ENCODE assay signal across 16 cellular contexts in genomic region chr1:2528611-2528965, GRCh38. TPM values are rescaled to one million over a fixed set of nuclear protein-coding genes. Genes with fewer than 3 reads are reported as not detected.
DNase-seq lines count a peak whose midpoint lies in the region; ATAC-seq and TF ChIP-seq lines count a peak whose summit lies in the region.
"Had no signal": no experiment of that assay in that cellular context is flagged by ENCODE, and none has a peak within 500 bp of the region (broad histone marks: within the 10 kb centered on the region; RNA-seq: fewer than 3 reads in every experiment).

No MANE protein-coding gene starts in this region.

- H4K91ac ChIP-seq in neuronal stem cell (ENCODE audit: low read depth, low read length, poor library complexity) = no peak overlapping the region

- peaks cover 21% of the 10 kb centered on the region for H3K79me1 ChIP-seq in neuronal stem cell (ENCODE audit: low read depth, low read length)

- peak overlapping the region; percentile 28 for H3K14ac ChIP-seq in neuronal stem cell (ENCODE audit: low read length)

- H3K27me3 Mint-ChIP-seq in GM23338 (ENCODE audit: insufficient read depth, low read depth, poor library complexity) = peaks cover 61% of the 10 kb centered on the region
- peaks cover 18% of the 10 kb centered on the region for H3K27me3 Mint-ChIP-seq in T-helper 17 cell
- H3K27me3 Mint-ChIP-seq in chondrocyte (ENCODE audit: low read depth) = no peaks in the 10 kb centered on the region

- H2BK5ac ChIP-seq in neuronal stem cell (ENCODE audit: low read length) = peak overlapping the region; percentile 33

- peak overlapping the region; percentile 96 for H3K18ac ChIP-seq in neuronal stem cell (ENCODE audit: low read length)

- H3K9me3 Mint-ChIP-seq in GM23338 (no peaks in the 10 kb centered on the region), chondrocyte (ENCODE audit: low read depth) (no peaks in the 10 kb centered on the region)
- H3K9me3 Mint-ChIP-seq: activated T-cell treated with anti-CD3 and anti-CD28 coated beads, Interleukin-2, amount 50 U/mL, for 4 hours; stimulated activated naive CD8-positive, alpha-beta T cell treated with anti-CD3 and anti-CD28 coated beads, Interleukin-15, Interleukin-2, amounts not matched to agents 100 ng/mL and 50 ng/mL, for 24 hours had no signal

- H3K4me3 Mint-ChIP-seq in GM23338 (peak overlapping the region; percentile 55; the same call in 1 of the 3 replicates), T-helper 17 cell (peak overlapping the region; percentile 84), chondrocyte (ENCODE audit: unreplicated experiment) (no peak overlapping the region)

- no peaks in the 10 kb centered on the region for H3K9me2 ChIP-seq in GM23338 (ENCODE audit: insufficient read depth)

- H3K27ac ChIP-seq in GM23338 (ENCODE audit: low read depth) (no peak overlapping the region), neuronal stem cell (replicated peaks; ENCODE audit: low read length) (peak overlapping the region; percentile 81)
- H3K27ac ChIP-seq: sigmoid colon had no signal

- no peak overlapping the region for H3K27ac Mint-ChIP-seq in GM23338
- peak overlapping the region; percentile 54 for H3K27ac Mint-ChIP-seq in T-helper 17 cell
- H3K27ac Mint-ChIP-seq in chondrocyte (ENCODE audit: unreplicated experiment) = no peak overlapping the region
- H3K27ac Mint-ChIP-seq: stimulated activated naive CD8-positive, alpha-beta T cell treated with anti-CD3 and anti-CD28 coated beads, Interleukin-15, Interleukin-2, amounts not matched to agents 100 ng/mL and 50 ng/mL, for 24 hours had no signal

- no peak overlapping the region for H2BK12ac ChIP-seq in neuronal stem cell (ENCODE audit: low read length)

- H2BK15ac ChIP-seq in neuronal stem cell (ENCODE audit: low read length) = no peak overlapping the region

- no peak for ATAC-seq in GM23338
- no peak for ATAC-seq in T-helper 17 cell
- no peak for ATAC-seq in HG02759 (IDR thresholded peaks at IDR 0.05; ENCODE audit: unreplicated experiment)
- ATAC-seq: activated T-cell treated with anti-CD3 and anti-CD28 coated beads, Interleukin-2, amount 50 U/mL, for 4 hours had no signal

- H2AK5ac ChIP-seq in neuronal stem cell (ENCODE audit: low read depth, low read length) = peak overlapping the region; percentile 74

- no peaks in the 10 kb centered on the region; the same call in 2 of the 3 replicates for H3K36me3 Mint-ChIP-seq in GM23338 (ENCODE audit: low read depth)
- H3K36me3 Mint-ChIP-seq in T-helper 17 cell (ENCODE audit: low read depth) = no peaks in the 10 kb centered on the region
- no peaks in the 10 kb centered on the region for H3K36me3 Mint-ChIP-seq in chondrocyte (ENCODE audit: low read depth)

- no peaks in the 10 kb centered on the region for H3K9me3 ChIP-seq in T-helper 17 cell (ENCODE audit: control insufficient read depth, low read length, poor library complexity, severe bottlenecking)
- no peaks in the 10 kb centered on the region for H3K9me3 ChIP-seq in neuronal stem cell (replicated peaks in 1 of 2; ENCODE audit: control insufficient read depth in 2 of 2, insufficient read depth in 1 of 2, low read depth in 1 of 2, low read length in 2 of 2)
- H3K9me3 ChIP-seq: sigmoid colon had no signal

- peak overlapping the region; percentile 92 for H3K9ac ChIP-seq in neuronal stem cell (ENCODE audit: low read depth, low read length, poor library complexity)

- TF ChIP-seq CTCF in GM23338 (conservative IDR thresholded peaks at IDR 0.05; ENCODE audit: low read depth in 2 of 2) (no peak), chondrocyte (IDR thresholded peaks at IDR 0.05) (no peak)

- no peaks in the 10 kb centered on the region for H3F3A ChIP-seq in GM23338 (replicated peaks; ENCODE audit: low read depth)

- no peak for DNase-seq in GM23338 (ENCODE audit: low spot score)
- DNase-seq in T-helper 17 cell = no peak
- DNase-seq in epidermal melanocyte (ENCODE audit: insufficient read length, low spot score) = peak; percentile 88
- no peak for DNase-seq in neuronal stem cell (ENCODE audit: low spot score)
- DNase-seq in DMS53 treated with DMSO at 0.1 percent for 48 hours (lab: John Stamatoyannopoulos, UW; ENCODE audit: unreplicated experiment) = no peak
- no peak for DNase-seq in chondrocyte (ENCODE audit: low spot score)
- DNase-seq in NCI-H128 (lab: John Stamatoyannopoulos, UW; ENCODE audit: unreplicated experiment) = no peak
- DNase-seq: activated CD4-positive, CD25-positive, alpha-beta regulatory T cell treated with anti-CD3 and anti-CD28 coated beads, Interleukin-2, amount 50 U/mL, for 72 hours; KBM-7; NCI-H1436; NCI-H526; sigmoid colon had no signal

- H3K27me3 ChIP-seq in GM23338 (ENCODE audit: insufficient read depth) (peaks cover 55% of the 10 kb centered on the region), neuronal stem cell (ENCODE audit: control insufficient read depth in 3 of 3, insufficient read depth in 3 of 3, low read depth in 1 of 3, low read length in 3 of 3) (peaks cover 0 to 61% (median 0%) of the 10 kb centered on the region in 3 experiments)

- H4K20me1 ChIP-seq in GM23338 (replicated peaks; ENCODE audit: insufficient read depth) = peaks cover 21% of the 10 kb centered on the region

- no peak overlapping the region for H3K23ac ChIP-seq in neuronal stem cell (ENCODE audit: low read depth, low read length, poor library complexity)

- H2AFZ ChIP-seq in GM23338 (no peak overlapping the region; the same call in 1 of the 2 replicates), neuronal stem cell (ENCODE audit: low read length) (peak overlapping the region; percentile 75)

- peaks cover 24% of the 10 kb centered on the region for H3K79me2 ChIP-seq in GM23338 (replicated peaks; ENCODE audit: insufficient read depth)

- peak overlapping the region; percentile 72 for H3K4me2 ChIP-seq in GM23338
- H3K4me2 ChIP-seq in neuronal stem cell (ENCODE audit: insufficient read depth, low read length, poor library complexity, severe bottlenecking) = peak overlapping the region; percentile 79

- WGBS in neuronal stem cell (ENCODE audit: extremely low coverage in 2 of 2, insufficient read length in 2 of 2, insufficient replicate concordance in 1 of 2), 2 donors = no CpG with 5 or more reads among the region's 10 CpGs

- H3K36me3 ChIP-seq in GM23338 (ENCODE audit: insufficient read depth) = no peaks in the 10 kb centered on the region
- H3K36me3 ChIP-seq in neuronal stem cell (replicated peaks in 1 of 2; ENCODE audit: control insufficient read depth in 2 of 2, insufficient read depth in 2 of 2, low read length in 2 of 2) = peaks cover 5 to 11% of the 10 kb centered on the region in 2 donors
- H3K36me3 ChIP-seq: sigmoid colon had no signal

- peaks cover 31% of the 10 kb centered on the region for H3K4me1 Mint-ChIP-seq in GM23338
- H3K4me1 Mint-ChIP-seq in T-helper 17 cell = peaks cover 25% of the 10 kb centered on the region
- peaks cover 44% of the 10 kb centered on the region for H3K4me1 Mint-ChIP-seq in chondrocyte (ENCODE audit: low read depth)

- no peak overlapping the region for H3K4ac ChIP-seq in neuronal stem cell (ENCODE audit: low read length)

- H3K4me1 ChIP-seq in GM23338 (ENCODE audit: insufficient read depth) (peaks cover 19% of the 10 kb centered on the region), neuronal stem cell (ENCODE audit: control insufficient read depth in 2 of 2, insufficient read depth in 1 of 2, low read depth in 1 of 2, low read length in 2 of 2) (peaks cover 53 to 56% of the 10 kb centered on the region in 2 donors)

- H2BK120ac ChIP-seq in neuronal stem cell (ENCODE audit: low read depth, low read length) = no peak overlapping the region

- no peak overlapping the region for H4K8ac ChIP-seq in neuronal stem cell (ENCODE audit: low read depth, low read length)

- peak overlapping the region; percentile 50; the same call in 1 of the 2 replicates for H3K4me3 ChIP-seq in GM23338
- peak overlapping the region; percentile 39 to 96 for H3K4me3 ChIP-seq in neuronal stem cell (ENCODE audit: low read length in 2 of 2)

RNA-seq across cellular contexts. Expression of gene HES5, which starts 1.5 kb away (rescaled TPM):
- total RNA-seq in GM23338 (2014; rRNA removed; shearing (Covaris generic)) = 0.21 TPM in 1 of 2 replicates, not detected in the other
- 0.16 TPM in 1 of 2 replicates, not detected in the other for polyA plus RNA-seq in GM23338 (2016; fragmentation: Nextera tagmentation; extraction: Ambion mirVana)
- total RNA-seq in T-helper 17 cell (not detected), chondrocyte (not detected in 3 replicates)
- 208 TPM for polyA plus RNA-seq in neuronal stem cell (2013, experiment 1 of 2)
- polyA plus RNA-seq in neuronal stem cell (2013, experiment 2 of 2) = 209 TPM
- total RNA-seq: activated T-cell treated with anti-CD3 and anti-CD28 coated beads, Interleukin-2, amount 50 U/mL, for 4 hours; myocyte had no signal

RNA-seq across cellular contexts. Expression of gene PANK4, which starts 2.2 kb away (rescaled TPM):
- 31.2 and 43.7 TPM in 2 replicates for total RNA-seq in GM23338 (2014; rRNA removed; shearing (Covaris generic))
- polyA plus RNA-seq in GM23338 (2016; fragmentation: Nextera tagmentation; extraction: Ambion mirVana) = 25.4 and 25.8 TPM in 2 replicates
- total RNA-seq in T-helper 17 cell (10 to 100 TPM; 47.9 to 53.5 TPM), chondrocyte (19.6 to 32.6 TPM (median 20.5 TPM) in 3 replicates)
- polyA plus RNA-seq in neuronal stem cell (2013, experiment 1 of 2) = 23.5 TPM
- 22.7 TPM for polyA plus RNA-seq in neuronal stem cell (2013, experiment 2 of 2)

RNA-seq across cellular contexts. Expression of gene TNFRSF14, which starts 27.6 kb away (rescaled TPM):
- 0.85 TPM in 1 of 2 replicates, not detected in the other for total RNA-seq in GM23338 (2014; rRNA removed; shearing (Covaris generic))
- not detected in 2 replicates for polyA plus RNA-seq in GM23338 (2016; fragmentation: Nextera tagmentation; extraction: Ambion mirVana)
- 100 to 1,000 TPM; 179 to 212 TPM for total RNA-seq in T-helper 17 cell
- 1.1 TPM for polyA plus RNA-seq in neuronal stem cell (2013, experiment 1 of 2)
- 1.3 TPM for polyA plus RNA-seq in neuronal stem cell (2013, experiment 2 of 2)
- 0.95 to 2.5 TPM (median 1.1 TPM) in 3 replicates for total RNA-seq in chondrocyte

RNA-seq across cellular contexts. Expression of gene PLCH2, which starts 52.5 kb away (rescaled TPM):
- total RNA-seq in GM23338 (2014; rRNA removed; shearing (Covaris generic)) = 0.08 and 0.31 TPM in 2 replicates
- polyA plus RNA-seq in GM23338 (2016; fragmentation: Nextera tagmentation; extraction: Ambion mirVana) = 0.07 TPM in 1 of 2 replicates, not detected in the other
- total RNA-seq in T-helper 17 cell (10 to 100 TPM; 30.0 to 39.3 TPM), chondrocyte (2.4 to 3.4 TPM (median 3.2 TPM) in 3 replicates)
- polyA plus RNA-seq in neuronal stem cell (2013, experiment 1 of 2) = 4.2 TPM
- polyA plus RNA-seq in neuronal stem cell (2013, experiment 2 of 2) = 4.0 TPM

RNA-seq across cellular contexts. Expression of gene PRXL2B, which starts 58.0 kb away (rescaled TPM):
- total RNA-seq in GM23338 (2014; rRNA removed; shearing (Covaris generic)) = 35.1 and 44.0 TPM in 2 replicates
- 25.5 and 25.6 TPM in 2 replicates for polyA plus RNA-seq in GM23338 (2016; fragmentation: Nextera tagmentation; extraction: Ambion mirVana)
- total RNA-seq in T-helper 17 cell = 10 to 100 TPM; 17.6 to 18.5 TPM
- polyA plus RNA-seq in neuronal stem cell (2013, experiment 1 of 2) = 35.1 TPM
- 35.3 TPM for polyA plus RNA-seq in neuronal stem cell (2013, experiment 2 of 2)
- total RNA-seq in chondrocyte = 20.4 to 25.6 TPM (median 22.4 TPM) in 3 replicates

Comparison
In these comparisons a context has a peak if more than half of its experiments do, and no peak if none do; other contexts are left out.
1. RNA of gene TNFRSF14, which starts 27.6 kb away (total RNA-seq): 179 to 212 TPM in T-helper 17 cell; 0.95 to 2.5 TPM in chondrocyte and 0.85 TPM in GM23338; every median in the first group is over 10 times any median in the second.